In the genomic region with DNA sequence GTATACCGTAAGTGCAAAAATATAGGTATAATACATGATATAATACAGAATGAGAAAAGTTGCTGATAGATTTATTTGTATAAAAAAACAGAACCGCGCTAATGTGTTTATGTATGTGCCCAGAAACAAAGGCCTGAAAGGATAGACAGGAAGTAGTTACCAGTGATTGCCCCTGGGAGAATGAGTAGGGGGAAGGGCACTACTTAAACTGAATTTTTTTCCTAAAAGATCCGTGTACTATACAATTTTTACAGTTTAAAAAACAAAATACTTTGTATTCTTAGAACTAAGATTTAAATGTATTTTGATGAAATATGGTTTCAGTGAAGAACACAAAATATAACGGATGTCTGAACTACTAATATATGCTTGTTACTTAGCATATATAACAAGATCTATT, we compare ENCODE assay signal across 9 cellular contexts.
DNase-seq lines count a peak whose midpoint lies in the region; ATAC-seq, FAIRE-seq and TF ChIP-seq lines count a peak whose summit lies in the region.
"Had no signal": no experiment of that assay in that cellular context is flagged by ENCODE, and none has a peak within 500 bp of the region (broad histone marks: within the 10 kb centered on the region; RNA-seq: fewer than 3 reads in every experiment).

No MANE protein-coding gene starts in this region.

- no peaks in the 10 kb centered on the region for H3K27me3 ChIP-seq in neutrophil

- peak overlapping the region; percentile 96 for H3K27ac ChIP-seq in neutrophil

- FAIRE-seq in D721Med (lab: Jason Lieb, UNC), result no peak

- H3K4me1 ChIP-seq in neutrophil (ENCODE audit: control insufficient read depth in 1 of 2, insufficient read depth in 1 of 2, low read depth in 1 of 2, low read length in 1 of 2), result peaks cover 46 to 50% of the 10 kb centered on the region in 2 experiments

- no peaks in the 10 kb centered on the region for H3K9me3 ChIP-seq in neutrophil

- DNase-seq in DMS53 (lab: John Stamatoyannopoulos, UW) (peak; percentile 14), DMS53 treated with DMSO at 0.1 percent for 48 hours (lab: John Stamatoyannopoulos, UW; ENCODE audit: unreplicated experiment) (no peak), NCI-H69 (lab: John Stamatoyannopoulos, UW) (peak; percentile 65), D721Med (ENCODE audit: insufficient read length, low spot score) (no peak)
- no peak for DNase-seq in activated naive CD8-positive, alpha-beta T cell treated with anti-CD3 and anti-CD28 coated beads, Interleukin-2, amount 50 U/mL, for 24 hours
- no peak for DNase-seq in activated CD8-positive, alpha-beta memory T cell treated with anti-CD3 and anti-CD28 coated beads for 24 hours
- DNase-seq: 8988T had no signal

- peaks cover 53% of the 10 kb centered on the region for H3K4me1 Mint-ChIP-seq in activated naive CD8-positive, alpha-beta T cell treated with anti-CD3 and anti-CD28 coated beads, Interleukin-2, amount 50 U/mL, for 24 hours

- no peak for ATAC-seq in activated naive CD8-positive, alpha-beta T cell treated with anti-CD3 and anti-CD28 coated beads, Interleukin-2, amount 50 U/mL, for 24 hours
- no peak for ATAC-seq in HG03025 (IDR thresholded peaks at IDR 0.05; ENCODE audit: low FRiP score, unreplicated experiment)

- no peaks in the 10 kb centered on the region for H3K36me3 ChIP-seq in neutrophil

- H3K4me3 Mint-ChIP-seq in activated naive CD8-positive, alpha-beta T cell treated with anti-CD3 and anti-CD28 coated beads, Interleukin-2, amount 50 U/mL, for 24 hours, result peak overlapping the region; percentile 96

- no peaks in the 10 kb centered on the region for H3K9me3 Mint-ChIP-seq in activated naive CD8-positive, alpha-beta T cell treated with anti-CD3 and anti-CD28 coated beads, Interleukin-2, amount 50 U/mL, for 24 hours

- no peak for TF ChIP-seq CTCF in neutrophil (IDR thresholded peaks at IDR 0.05)
- TF ChIP-seq CTCF in D721Med (IDR thresholded peaks at IDR 0.05; ENCODE audit: insufficient read depth, missing control alignments), result no peak

- no peak overlapping the region for H3K27ac Mint-ChIP-seq in activated naive CD8-positive, alpha-beta T cell treated with anti-CD3 and anti-CD28 coated beads, Interleukin-2, amount 50 U/mL, for 24 hours

- peaks cover 3% of the 10 kb centered on the region for H3K36me3 Mint-ChIP-seq in activated naive CD8-positive, alpha-beta T cell treated with anti-CD3 and anti-CD28 coated beads, Interleukin-2, amount 50 U/mL, for 24 hours (ENCODE audit: low read depth)

- H3K4me3 ChIP-seq in neutrophil (ENCODE audit: low read depth in 1 of 2, low read length in 1 of 2), result peak overlapping the region in 1 of 2 experiments; percentile 83

- H3K27me3 Mint-ChIP-seq in activated naive CD8-positive, alpha-beta T cell treated with anti-CD3 and anti-CD28 coated beads, Interleukin-2, amount 50 U/mL, for 24 hours, result no peaks in the 10 kb centered on the region

Comparison
In these comparisons a context has a peak if more than half of its experiments do, and no peak if none do; other contexts are left out.
1. DNase-seq: peak in DMS53 (single experiment) and NCI-H69 (single experiment); none in DMS53 treated with DMSO at 0.1 percent for 48 hours (single experiment), activated naive CD8-positive, alpha-beta T cell treated with anti-CD3 and anti-CD28 coated beads, Interleukin-2, amount 50 U/mL, for 24 hours (single experiment), D721Med (single experiment) and activated CD8-positive, alpha-beta memory T cell treated with anti-CD3 and anti-CD28 coated beads for 24 hours (single experiment).